8 cellular contexts compared by ENCODE assay signal in genomic region chr15:101167791-101168462, GRCh38.
DNase-seq lines count a peak whose midpoint lies in the region; ATAC-seq and TF ChIP-seq lines count a peak whose summit lies in the region.

No MANE protein-coding gene starts in this region.

- peaks cover 0 to 27% (median 27%) of the 10 kb centered on the region in 3 donors for H3K9me3 ChIP-seq in esophagus squamous epithelium
- H3K9me3 ChIP-seq in neutrophil, result no peaks in the 10 kb centered on the region
- peaks cover 21 to 22% of the 10 kb centered on the region in 2 donors for H3K9me3 ChIP-seq in transverse colon

- peak; percentile 74 for ATAC-seq in GM18511 (IDR thresholded peaks at IDR 0.05; ENCODE audit: unreplicated experiment)

- peaks cover 32% of the 10 kb centered on the region for H3K4me1 Mint-ChIP-seq in nephron progenitor cell

- H3K4me3 Mint-ChIP-seq in nephron progenitor cell, result no peak overlapping the region

- DNase-seq in LoVo (ENCODE audit: low spot score) (peak; percentile 88), esophagus squamous epithelium (lab: John Stamatoyannopoulos, UW) (peak; percentile 16), transverse colon (peak; percentile 30), nephron progenitor cell (no peak), NCI-H2227 (lab: John Stamatoyannopoulos, UW; ENCODE audit: unreplicated experiment) (no peak)
- DNase-seq in activated CD8-positive, alpha-beta memory T cell treated with anti-CD3 and anti-CD28 coated beads, Interleukin-2, amount 50 U/mL, for 1 hour (ENCODE audit: extremely low read depth), result peak; percentile 17

- TF ChIP-seq EP300 in transverse colon (IDR thresholded peaks at IDR 0.05; ENCODE audit: low read depth), result peak; percentile 62

- H3K27ac Mint-ChIP-seq in nephron progenitor cell, result no peak overlapping the region

- in situ Hi-C loops in transverse colon (cut with MboI; ENCODE audit: low pct_ligation_motif_present in 1 of 4, low pct_unique_long_range_greater_than_20kb in 1 of 4, low sequenced_read_pairs in 3 of 4), result no loop called here

- H3K36me3 ChIP-seq in esophagus squamous epithelium (no peaks in the 10 kb centered on the region), neutrophil (no peaks in the 10 kb centered on the region), transverse colon (no peaks in the 10 kb centered on the region)

- TF ChIP-seq CTCF in esophagus squamous epithelium (IDR thresholded peaks at IDR 0.05) (no peak), neutrophil (IDR thresholded peaks at IDR 0.05) (no peak), transverse colon (IDR thresholded peaks at IDR 0.05) (no peak), nephron progenitor cell (IDR thresholded peaks at IDR 0.05) (no peak)

- WGBS in esophagus squamous epithelium, 2 donors, result 17 to 37% methylated on average over 6 to 7 of the region's 13 CpGs
- WGBS in transverse colon (ENCODE audit: low coverage in 1 of 2), 2 donors, result 33 to 45% methylated on average over 6 to 13 of the region's 13 CpGs

- H3K27ac ChIP-seq in esophagus squamous epithelium, result peak overlapping the region; percentile 57 to 92 (median 82)
- peak overlapping the region; percentile 90 for H3K27ac ChIP-seq in neutrophil
- peak overlapping the region; percentile 33 to 65 (median 60) for H3K27ac ChIP-seq in transverse colon

- no peaks in the 10 kb centered on the region for H3K27me3 Mint-ChIP-seq in nephron progenitor cell (ENCODE audit: low read depth, poor library complexity)

- peaks cover 30 to 67% (median 33%) of the 10 kb centered on the region in 3 donors for H3K4me1 ChIP-seq in esophagus squamous epithelium
- H3K4me1 ChIP-seq in neutrophil (ENCODE audit: control insufficient read depth in 1 of 2, insufficient read depth in 1 of 2, low read depth in 1 of 2, low read length in 1 of 2), result peaks cover 48 to 55% of the 10 kb centered on the region in 2 experiments
- peaks cover 0 to 11% (median 7%) of the 10 kb centered on the region in 4 donors for H3K4me1 ChIP-seq in transverse colon

- H3K4me3 ChIP-seq in esophagus squamous epithelium (peak overlapping the region in 1 of 4 donors; percentile 34), neutrophil (ENCODE audit: low read depth in 1 of 2, low read length in 1 of 2) (peak overlapping the region; percentile 55 to 75), transverse colon (no peak overlapping the region)

- H3K36me3 Mint-ChIP-seq in nephron progenitor cell (ENCODE audit: low read depth), result peaks cover 25% of the 10 kb centered on the region

- TF ChIP-seq POLR2A in esophagus squamous epithelium (IDR thresholded peaks at IDR 0.05) (no peak), transverse colon (IDR thresholded peaks at IDR 0.05) (no peak)

- H3K27me3 ChIP-seq in esophagus squamous epithelium (no peaks in the 10 kb centered on the region), neutrophil (no peaks in the 10 kb centered on the region), transverse colon (no peaks in the 10 kb centered on the region)

- peaks cover 49% of the 10 kb centered on the region for H3K9me3 Mint-ChIP-seq in nephron progenitor cell

- intact Hi-C loops in esophagus squamous epithelium (cut with DNase I) (no loop called here), transverse colon (cut with DNase I; ENCODE audit: low total_unique reads) (no loop called here)

Comparison
In these comparisons a context has a peak if more than half of its experiments do, and no peak if none do; other contexts are left out.
1. DNase-seq: peak in LoVo (single experiment), activated CD8-positive, alpha-beta memory T cell treated with anti-CD3 and anti-CD28 coated beads, Interleukin-2, amount 50 U/mL, for 1 hour (single experiment), esophagus squamous epithelium (single experiment) and transverse colon (single experiment); none in nephron progenitor cell (single experiment) and NCI-H2227 (single experiment).
2. H3K4me3 ChIP-seq: peak in neutrophil (2 of 2); none in transverse colon (0 of 4).
3. Peak in every context shown above with its lines, with median percentiles within 50 percentile points of each other: H3K27ac ChIP-seq.